In the genomic region with DNA sequence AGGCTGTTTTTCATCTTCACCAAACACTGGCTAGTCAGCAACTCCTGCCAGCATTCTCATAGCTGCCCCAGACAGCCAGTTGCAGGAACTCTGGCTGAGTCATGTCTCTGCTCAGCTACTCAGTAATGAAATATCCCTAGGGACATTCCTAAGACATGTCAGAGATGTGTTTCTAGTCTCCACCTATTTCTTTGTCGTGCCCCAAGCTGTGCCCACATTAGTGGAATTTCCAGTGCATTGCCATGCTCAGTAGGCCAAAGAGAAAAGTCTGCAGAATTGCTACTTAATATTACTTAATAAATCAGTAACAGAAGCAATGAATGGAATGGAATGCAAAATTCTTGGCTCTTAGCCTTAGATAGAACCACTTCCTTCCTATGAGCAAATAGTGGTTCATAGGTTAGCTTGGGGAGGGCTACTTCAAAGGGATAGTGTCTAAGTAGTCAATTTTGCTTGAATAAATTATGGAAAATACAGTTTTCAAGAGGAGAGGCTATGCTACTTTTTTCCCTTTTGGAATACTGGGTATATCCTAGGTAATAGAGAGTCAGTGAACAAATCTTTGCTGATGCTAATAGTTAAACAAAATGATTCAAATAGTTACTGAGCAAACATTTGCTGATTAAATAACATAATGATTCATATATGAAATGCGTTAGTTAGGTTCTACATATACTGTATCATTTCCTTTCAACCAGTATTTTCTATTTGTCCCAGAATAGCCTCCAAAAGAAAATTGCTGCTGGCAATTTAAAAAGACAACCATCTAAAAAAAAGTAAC, we compare ENCODE assay signal across 9 cellular contexts. TPM values are rescaled to one million over a fixed set of nuclear protein-coding genes. Genes with fewer than 3 reads are reported as not detected.
DNase-seq lines count a peak whose midpoint lies in the region; ATAC-seq and TF ChIP-seq lines count a peak whose summit lies in the region.
"Had no signal": no experiment of that assay in that cellular context is flagged by ENCODE, and none has a peak within 500 bp of the region (broad histone marks: within the 10 kb centered on the region; RNA-seq: fewer than 3 reads in every experiment).

No MANE protein-coding gene starts in this region.

- ATAC-seq in HG03521 (IDR thresholded peaks at IDR 0.05; ENCODE audit: unreplicated experiment), result no peak

- H3K4me3 ChIP-seq in Caco-2 (ENCODE audit: low read depth, low read length) (no peak overlapping the region), fibroblast of the aortic adventitia (ENCODE audit: low read depth, low read length) (no peak overlapping the region)

- H3K4me1 ChIP-seq in Caco-2, result peaks cover 32% of the 10 kb centered on the region

- peak overlapping the region; percentile 29 for H3K4me3 Mint-ChIP-seq in Caco-2 (ENCODE audit: unreplicated experiment)
- peak overlapping the region; percentile 50 for H3K4me3 Mint-ChIP-seq in osteocyte (ENCODE audit: unreplicated experiment)

- intact Hi-C loops in Caco-2 (cut with micrococcal nuclease; ENCODE audit: unreplicated experiment), result loop anchor here (1.0 kb wide), 2 partner anchors 19 to 22 kb away; no protein-coding TSS in a partner anchor

- peaks cover 34% of the 10 kb centered on the region for H3K4me1 Mint-ChIP-seq in Caco-2 (ENCODE audit: low read depth, unreplicated experiment)
- peaks cover 33% of the 10 kb centered on the region for H3K4me1 Mint-ChIP-seq in osteocyte (ENCODE audit: unreplicated experiment)

- CTCF ChIA-PET in Caco-2 (lab: Charles Lee), result interaction anchor here (0.5 kb wide), 1 partner anchor 23 kb away, joined by 3 read pairs; no protein-coding TSS in a partner anchor

- no TSS peak for BruUV-seq in Caco-2 (replicated peaks; lab: Mats Ljungman, UMichigan)

- H3K9me3 ChIP-seq in Caco-2, result no peaks in the 10 kb centered on the region

- H3K9me3 Mint-ChIP-seq in Caco-2 (ENCODE audit: unreplicated experiment) (peaks cover 9% of the 10 kb centered on the region), osteocyte (ENCODE audit: unreplicated experiment) (no peaks in the 10 kb centered on the region)

- POLR2A ChIA-PET in Caco-2 (lab: Charles Lee), result interaction anchor here (2.1 kb wide), 1 partner anchor 24 kb away, joined by 14 read pairs; a partner anchor contains a TSS

- TF ChIP-seq CTCF in Caco-2 (IDR thresholded peaks at IDR 0.05; ENCODE audit: insufficient read depth in 1 of 2, low read depth in 1 of 2, low read length in 1 of 2, severe bottlenecking in 1 of 2, unreplicated experiment in 1 of 2), result no peak
- no peak for TF ChIP-seq CTCF in fibroblast of the aortic adventitia (IDR thresholded peaks at IDR 0.05; ENCODE audit: insufficient read depth, low read length)
- TF ChIP-seq CTCF in osteocyte (IDR thresholded peaks at IDR 0.05), result no peak
- no peak for TF ChIP-seq CTCF in GM10266 (IDR thresholded peaks at IDR 0.05; ENCODE audit: control insufficient read depth, insufficient read depth, low read depth, missing control alignments)

- no peaks in the 10 kb centered on the region for H3K27me3 Mint-ChIP-seq in Caco-2 (ENCODE audit: insufficient read depth, unreplicated experiment)
- no peaks in the 10 kb centered on the region for H3K27me3 Mint-ChIP-seq in osteocyte (ENCODE audit: unreplicated experiment)

- H3K27ac Mint-ChIP-seq in Caco-2 (ENCODE audit: unreplicated experiment) (peak overlapping the region; percentile 83), osteocyte (ENCODE audit: unreplicated experiment) (peak overlapping the region; percentile 88)

- H3K27me3 ChIP-seq in Caco-2 (replicated peaks; ENCODE audit: control insufficient read depth, insufficient read depth, low read length), result no peaks in the 10 kb centered on the region

- DNase-seq in Caco-2 (peak; percentile 52 to 53), RKO (ENCODE audit: low spot score) (peak; percentile 93), fibroblast of the aortic adventitia (ENCODE audit: low read depth) (peak; percentile 98), osteocyte (ENCODE audit: extremely low spot score, unreplicated experiment) (peak; percentile 90), GM19238 (ENCODE audit: insufficient read length, low spot score) (no peak), GM10266 (ENCODE audit: extremely low spot score) (no peak)
- DNase-seq in stimulated activated CD4-positive, alpha-beta T cell treated with anti-CD3 and anti-CD28 coated beads, Interleukin-4, amount 100 ng/mL, for 1 hour, result no peak
- DNase-seq: T-helper 2 cell had no signal

- H3K36me3 Mint-ChIP-seq in Caco-2 (ENCODE audit: insufficient read depth, unreplicated experiment) (no peaks in the 10 kb centered on the region), osteocyte (ENCODE audit: unreplicated experiment) (no peaks in the 10 kb centered on the region)

- H3K36me3 ChIP-seq in Caco-2 (ENCODE audit: control insufficient read depth, insufficient read depth, low read length), result no peaks in the 10 kb centered on the region

RNA-seq across cellular contexts. Expression of a gene that starts 23.6 kb away (rescaled TPM):
- 25.8 and 32.1 TPM in 2 replicates for total RNA-seq in Caco-2 (2022)
- 208 and 319 TPM in 2 replicates for total RNA-seq in fibroblast of the aortic adventitia (ENCODE audit: low replicate concordance)
- total RNA-seq in osteocyte, result 74.1 and 77.5 TPM in 2 replicates

Comparison
In these comparisons a context has a peak if more than half of its experiments do, and no peak if none do; other contexts are left out.
1. DNase-seq: peak in Caco-2 (2 of 2), RKO (single experiment), fibroblast of the aortic adventitia (single experiment) and osteocyte (single experiment); none in stimulated activated CD4-positive, alpha-beta T cell treated with anti-CD3 and anti-CD28 coated beads, Interleukin-4, amount 100 ng/mL, for 1 hour (single experiment), GM19238 (single experiment) and GM10266 (single experiment).